In the genomic region with DNA sequence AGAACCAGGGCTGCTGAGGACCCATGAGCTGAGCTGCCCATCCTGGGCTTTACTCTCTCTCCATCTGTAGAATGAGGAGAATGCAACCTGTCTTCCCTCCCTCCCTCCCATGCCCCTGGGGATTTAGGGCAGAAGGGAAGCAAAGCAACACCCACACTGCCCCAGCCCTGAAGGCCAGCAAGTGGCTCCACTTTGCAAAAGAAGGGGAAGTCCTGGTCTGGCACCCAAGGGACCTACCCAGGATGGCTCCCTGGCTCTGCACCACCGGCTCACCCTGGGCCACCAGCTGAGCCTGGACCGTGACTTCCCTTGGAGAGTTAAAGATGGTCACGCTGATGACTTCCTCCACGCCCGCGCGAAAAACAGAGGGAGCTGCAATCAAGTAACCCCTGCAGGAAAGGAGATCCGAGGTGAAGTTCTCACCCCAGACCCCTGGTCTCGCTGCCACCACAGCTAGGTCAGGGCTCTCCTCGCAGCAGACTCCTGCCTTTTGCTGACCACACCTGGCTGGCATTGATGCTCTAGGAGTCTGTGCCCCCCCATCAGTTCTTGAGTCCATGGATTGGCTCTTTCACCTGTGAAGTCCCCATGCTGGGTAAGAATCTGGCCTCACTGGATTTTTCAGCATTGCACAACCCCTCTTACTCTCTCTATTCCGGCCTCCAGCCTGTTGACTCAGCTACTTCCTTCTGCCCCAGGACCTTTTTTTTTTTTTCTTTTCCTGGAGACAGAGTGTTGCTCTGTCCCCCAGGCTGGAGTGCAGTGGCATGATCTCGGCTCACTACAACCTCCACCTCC, we compare ENCODE assay signal across 15 cellular contexts. TPM values are rescaled to one million over a fixed set of nuclear protein-coding genes. Genes with fewer than 3 reads are reported as not detected.
DNase-seq lines count a peak whose midpoint lies in the region; ATAC-seq and TF ChIP-seq lines count a peak whose summit lies in the region.
"Had no signal": no experiment of that assay in that cellular context is flagged by ENCODE, and none has a peak within 500 bp of the region (broad histone marks: within the 10 kb centered on the region; RNA-seq: fewer than 3 reads in every experiment).

No MANE protein-coding gene starts in this region.

- TF ChIP-seq CTCF in AG10803 (conservative IDR thresholded peaks at IDR 0.05; ENCODE audit: low read length) (no peak), breast epithelium (IDR thresholded peaks at IDR 0.05) (no peak), brain microvascular endothelial cell (IDR thresholded peaks at IDR 0.05; ENCODE audit: low read depth, low read length, missing control alignments) (no peak)

- in situ Hi-C loops in brain microvascular endothelial cell (cut with HindIII; ENCODE audit: low pct_ligation_motif_present, low sequenced_read_pairs) = no loop called here

- intact Hi-C loops in breast epithelium (cut with DNase I; ENCODE audit: low total_unique reads) = no loop called here

- TF ChIP-seq POLR2A in breast epithelium (IDR thresholded peaks at IDR 0.05) = no peak

- DNase-seq in AG10803 (ENCODE audit: low read depth) (peak; percentile 12), Kasumi-1 (lab: John Stamatoyannopoulos, UW) (peak; percentile 22 to 23), breast epithelium (ENCODE audit: low spot score in 2 of 2) (peak in 1 of 2 donors; percentile 51), kidney tubule cell (ENCODE audit: low spot score) (peak; percentile 73), H7 (no peak), brain microvascular endothelial cell (no peak), GDM1 (lab: John Stamatoyannopoulos, UW) (no peak)
- DNase-seq: activated CD8-positive, alpha-beta memory T cell treated with anti-CD3 and anti-CD28 coated beads, Interleukin-2, amount 50 U/mL, for 48 hours; DND-41; esophagus squamous epithelium; NCI-H748 treated with DMSO at 0.1 percent for 48 hours; sigmoid colon had no signal

- H3K27ac ChIP-seq in breast epithelium (peak overlapping the region; percentile 25 to 60), brain microvascular endothelial cell (no peak overlapping the region)
- H3K27ac ChIP-seq: esophagus squamous epithelium, sigmoid colon, vagina had no signal

- H3K4me1 ChIP-seq in breast epithelium = peaks cover 0 to 5% of the 10 kb centered on the region in 2 donors

- ATAC-seq in HG02610 (IDR thresholded peaks at IDR 0.05; ENCODE audit: unreplicated experiment) = no peak

- H3K36me3 ChIP-seq in breast epithelium (no peaks in the 10 kb centered on the region), H7 (replicated peaks; ENCODE audit: control insufficient read depth, insufficient read depth, low read length) (no peaks in the 10 kb centered on the region), brain microvascular endothelial cell (replicated peaks) (no peaks in the 10 kb centered on the region)
- H3K36me3 ChIP-seq: esophagus squamous epithelium, sigmoid colon, vagina had no signal

- H3K4me3 ChIP-seq in AG10803 (ENCODE audit: low read length) (no peak overlapping the region), breast epithelium (no peak overlapping the region), H7 (ENCODE audit: insufficient read depth, low read depth, low read length) (no peak overlapping the region), brain microvascular endothelial cell (ENCODE audit: low read depth, low read length) (no peak overlapping the region)
- H3K4me3 ChIP-seq: esophagus squamous epithelium, sigmoid colon, vagina had no signal

- no peaks in the 10 kb centered on the region for H3K9me3 ChIP-seq in breast epithelium
- H3K9me3 ChIP-seq: vagina had no signal

- peaks cover 0 to 9% of the 10 kb centered on the region in 2 donors for H3K27me3 ChIP-seq in breast epithelium
- H3K27me3 ChIP-seq in H7 (ENCODE audit: control insufficient read depth, insufficient read depth, low read length) = peaks cover 10% of the 10 kb centered on the region
- H3K27me3 ChIP-seq in brain microvascular endothelial cell (replicated peaks) = peaks cover 16% of the 10 kb centered on the region
- H3K27me3 ChIP-seq: vagina had no signal

RNA-seq across cellular contexts. Expression of gene CPAMD8, which starts 4.6 kb away (rescaled TPM):
- total RNA-seq in breast epithelium = 10 to 100 TPM in 2 of 3 donors, 1 to 10 TPM in 1; 9.5 to 24.0 (median 20.2) TPM
- total RNA-seq in H7 (2014; rRNA removed; shearing (Covaris generic)) = 4.5 and 5.2 TPM in 2 replicates
- total RNA-seq: A172 had no signal

RNA-seq across cellular contexts. Expression of gene HAUS8, which starts 53.3 kb away (rescaled TPM):
- 1 to 10 TPM; 5.6 to 6.7 (median 5.8) TPM for total RNA-seq in breast epithelium
- total RNA-seq in H7 (2014; rRNA removed; shearing (Covaris generic)) = 10.4 and 15.5 TPM in 2 replicates

RNA-seq across cellular contexts. Expression of gene MYO9B, which starts 53.6 kb away (rescaled TPM):
- 10 to 100 TPM; 76.0 to 79.5 (median 77.4) TPM for total RNA-seq in breast epithelium
- total RNA-seq in H7 (2014; rRNA removed; shearing (Covaris generic)) = 32.9 and 40.8 TPM in 2 replicates

Comparison
In these comparisons a context has a peak if more than half of its experiments do, and no peak if none do; other contexts are left out.
1. DNase-seq: peak in AG10803 (single experiment), Kasumi-1 (2 of 2) and kidney tubule cell (single experiment); none in H7 (single experiment), brain microvascular endothelial cell (single experiment) and GDM1 (single experiment).